Comparison of ENCODE assay signal across 2 cellular contexts in genomic region chr17:82062076-82062983, GRCh38.
TF ChIP-seq lines count a peak whose summit lies in the region.

No MANE protein-coding gene starts in this region.

TF ChIP-seq in GM23338, 12 proteins besides CTCF, POLR2A, EP300 and RAD21:
- TF ChIP-seq EZH2 (IDR thresholded peaks at IDR 0.05; ENCODE audit: low read depth, unreplicated experiment) (no peak), CREB1 (CRISPR knock-in tag; IDR thresholded peaks at IDR 0.05; ENCODE audit: low read depth) (no peak), POLR2AphosphoS5 (IDR thresholded peaks at IDR 0.05; ENCODE audit: low read depth) (no peak), EZH2phosphoT487 (IDR thresholded peaks at IDR 0.05; ENCODE audit: unreplicated experiment) (no peak), JUNB (IDR thresholded peaks at IDR 0.05; ENCODE audit: unreplicated experiment) (no peak), NANOG (IDR thresholded peaks at IDR 0.05; ENCODE audit: borderline replicate concordance) (no peak), ZNF114 (CRISPR knock-in tag; IDR thresholded peaks at IDR 0.05) (no peak), ZNF331 (CRISPR knock-in tag; IDR thresholded peaks at IDR 0.05; ENCODE audit: low read depth) (no peak), STAT1 (IDR thresholded peaks at IDR 0.05; ENCODE audit: unreplicated experiment) (no peak), REST (IDR thresholded peaks at IDR 0.05; ENCODE audit: unreplicated experiment) (no peak)
- TF ChIP-seq, protein P1, sequence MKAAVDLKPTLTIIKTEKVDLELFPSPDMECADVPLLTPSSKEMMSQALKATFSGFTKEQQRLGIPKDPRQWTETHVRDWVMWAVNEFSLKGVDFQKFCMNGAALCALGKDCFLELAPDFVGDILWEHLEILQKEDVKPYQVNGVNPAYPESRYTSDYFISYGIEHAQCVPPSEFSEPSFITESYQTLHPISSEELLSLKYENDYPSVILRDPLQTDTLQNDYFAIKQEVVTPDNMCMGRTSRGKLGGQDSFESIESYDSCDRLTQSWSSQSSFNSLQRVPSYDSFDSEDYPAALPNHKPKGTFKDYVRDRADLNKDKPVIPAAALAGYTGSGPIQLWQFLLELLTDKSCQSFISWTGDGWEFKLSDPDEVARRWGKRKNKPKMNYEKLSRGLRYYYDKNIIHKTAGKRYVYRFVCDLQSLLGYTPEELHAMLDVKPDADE (IDR thresholded peaks at IDR 0.05), result no peak
- TF ChIP-seq, protein P2, sequence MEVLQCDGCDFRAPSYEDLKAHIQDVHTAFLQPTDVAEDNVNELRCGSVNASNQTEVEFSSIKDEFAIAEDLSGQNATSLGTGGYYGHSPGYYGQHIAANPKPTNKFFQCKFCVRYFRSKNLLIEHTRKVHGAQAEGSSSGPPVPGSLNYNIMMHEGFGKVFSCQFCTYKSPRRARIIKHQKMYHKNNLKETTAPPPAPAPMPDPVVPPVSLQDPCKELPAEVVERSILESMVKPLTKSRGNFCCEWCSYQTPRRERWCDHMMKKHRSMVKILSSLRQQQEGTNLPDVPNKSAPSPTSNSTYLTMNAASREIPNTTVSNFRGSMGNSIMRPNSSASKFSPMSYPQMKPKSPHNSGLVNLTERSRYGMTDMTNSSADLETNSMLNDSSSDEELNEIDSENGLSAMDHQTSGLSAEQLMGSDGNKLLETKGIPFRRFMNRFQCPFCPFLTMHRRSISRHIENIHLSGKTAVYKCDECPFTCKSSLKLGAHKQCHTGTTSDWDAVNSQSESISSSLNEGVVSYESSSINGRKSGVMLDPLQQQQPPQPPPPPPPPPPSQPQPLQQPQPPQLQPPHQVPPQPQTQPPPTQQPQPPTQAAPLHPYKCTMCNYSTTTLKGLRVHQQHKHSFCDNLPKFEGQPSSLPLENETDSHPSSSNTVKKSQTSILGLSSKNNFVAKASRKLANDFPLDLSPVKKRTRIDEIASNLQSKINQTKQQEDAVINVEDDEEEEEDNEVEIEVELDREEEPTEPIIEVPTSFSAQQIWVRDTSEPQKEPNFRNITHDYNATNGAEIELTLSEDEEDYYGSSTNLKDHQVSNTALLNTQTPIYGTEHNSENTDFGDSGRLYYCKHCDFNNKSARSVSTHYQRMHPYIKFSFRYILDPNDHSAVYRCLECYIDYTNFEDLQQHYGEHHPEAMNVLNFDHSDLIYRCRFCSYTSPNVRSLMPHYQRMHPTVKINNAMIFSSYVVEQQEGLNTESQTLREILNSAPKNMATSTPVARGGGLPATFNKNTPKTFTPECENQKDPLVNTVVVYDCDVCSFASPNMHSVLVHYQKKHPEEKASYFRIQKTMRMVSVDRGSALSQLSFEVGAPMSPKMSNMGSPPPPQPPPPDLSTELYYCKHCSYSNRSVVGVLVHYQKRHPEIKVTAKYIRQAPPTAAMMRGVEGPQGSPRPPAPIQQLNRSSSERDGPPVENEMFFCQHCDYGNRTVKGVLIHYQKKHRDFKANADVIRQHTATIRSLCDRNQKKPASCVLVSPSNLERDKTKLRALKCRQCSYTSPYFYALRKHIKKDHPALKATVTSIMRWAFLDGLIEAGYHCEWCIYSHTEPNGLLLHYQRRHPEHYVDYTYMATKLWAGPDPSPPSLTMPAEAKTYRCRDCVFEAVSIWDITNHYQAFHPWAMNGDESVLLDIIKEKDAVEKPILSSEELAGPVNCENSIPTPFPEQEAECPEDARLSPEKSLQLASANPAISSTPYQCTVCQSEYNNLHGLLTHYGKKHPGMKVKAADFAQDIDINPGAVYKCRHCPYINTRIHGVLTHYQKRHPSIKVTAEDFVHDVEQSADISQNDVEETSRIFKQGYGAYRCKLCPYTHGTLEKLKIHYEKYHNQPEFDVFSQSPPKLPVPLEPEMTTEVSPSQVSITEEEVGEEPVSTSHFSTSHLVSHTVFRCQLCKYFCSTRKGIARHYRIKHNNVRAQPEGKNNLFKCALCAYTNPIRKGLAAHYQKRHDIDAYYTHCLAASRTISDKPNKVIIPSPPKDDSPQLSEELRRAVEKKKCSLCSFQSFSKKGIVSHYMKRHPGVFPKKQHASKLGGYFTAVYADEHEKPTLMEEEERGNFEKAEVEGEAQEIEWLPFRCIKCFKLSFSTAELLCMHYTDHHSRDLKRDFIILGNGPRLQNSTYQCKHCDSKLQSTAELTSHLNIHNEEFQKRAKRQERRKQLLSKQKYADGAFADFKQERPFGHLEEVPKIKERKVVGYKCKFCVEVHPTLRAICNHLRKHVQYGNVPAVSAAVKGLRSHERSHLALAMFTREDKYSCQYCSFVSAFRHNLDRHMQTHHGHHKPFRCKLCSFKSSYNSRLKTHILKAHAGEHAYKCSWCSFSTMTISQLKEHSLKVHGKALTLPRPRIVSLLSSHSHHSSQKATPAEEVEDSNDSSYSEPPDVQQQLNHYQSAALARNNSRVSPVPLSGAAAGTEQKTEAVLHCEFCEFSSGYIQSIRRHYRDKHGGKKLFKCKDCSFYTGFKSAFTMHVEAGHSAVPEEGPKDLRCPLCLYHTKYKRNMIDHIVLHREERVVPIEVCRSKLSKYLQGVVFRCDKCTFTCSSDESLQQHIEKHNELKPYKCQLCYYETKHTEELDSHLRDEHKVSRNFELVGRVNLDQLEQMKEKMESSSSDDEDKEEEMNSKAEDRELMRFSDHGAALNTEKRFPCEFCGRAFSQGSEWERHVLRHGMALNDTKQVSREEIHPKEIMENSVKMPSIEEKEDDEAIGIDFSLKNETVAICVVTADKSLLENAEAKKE (CRISPR knock-in tag; IDR thresholded peaks at IDR 0.05), result no peak

TF ChIP-seq in GM12878, 131 proteins besides CTCF, POLR2A, EP300 and RAD21:
- TF ChIP-seq, protein P3, sequence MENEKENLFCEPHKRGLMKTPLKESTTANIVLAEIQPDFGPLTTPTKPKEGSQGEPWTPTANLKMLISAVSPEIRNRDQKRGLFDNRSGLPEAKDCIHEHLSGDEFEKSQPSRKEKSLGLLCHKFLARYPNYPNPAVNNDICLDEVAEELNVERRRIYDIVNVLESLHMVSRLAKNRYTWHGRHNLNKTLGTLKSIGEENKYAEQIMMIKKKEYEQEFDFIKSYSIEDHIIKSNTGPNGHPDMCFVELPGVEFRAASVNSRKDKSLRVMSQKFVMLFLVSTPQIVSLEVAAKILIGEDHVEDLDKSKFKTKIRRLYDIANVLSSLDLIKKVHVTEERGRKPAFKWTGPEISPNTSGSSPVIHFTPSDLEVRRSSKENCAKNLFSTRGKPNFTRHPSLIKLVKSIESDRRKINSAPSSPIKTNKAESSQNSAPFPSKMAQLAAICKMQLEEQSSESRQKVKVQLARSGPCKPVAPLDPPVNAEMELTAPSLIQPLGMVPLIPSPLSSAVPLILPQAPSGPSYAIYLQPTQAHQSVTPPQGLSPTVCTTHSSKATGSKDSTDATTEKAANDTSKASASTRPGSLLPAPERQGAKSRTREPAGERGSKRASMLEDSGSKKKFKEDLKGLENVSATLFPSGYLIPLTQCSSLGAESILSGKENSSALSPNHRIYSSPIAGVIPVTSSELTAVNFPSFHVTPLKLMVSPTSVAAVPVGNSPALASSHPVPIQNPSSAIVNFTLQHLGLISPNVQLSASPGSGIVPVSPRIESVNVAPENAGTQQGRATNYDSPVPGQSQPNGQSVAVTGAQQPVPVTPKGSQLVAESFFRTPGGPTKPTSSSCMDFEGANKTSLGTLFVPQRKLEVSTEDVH (IDR thresholded peaks at IDR 0.05; ENCODE audit: low read depth, partially characterized antibody), result no peak
- TF ChIP-seq TAF1 (IDR thresholded peaks at IDR 0.05; ENCODE audit: borderline replicate concordance, low read depth, low read length) (no peak), BCL11A (IDR thresholded peaks at IDR 0.05; ENCODE audit: low read depth, low read length) (no peak), SPI1 (IDR thresholded peaks at IDR 0.05; ENCODE audit: borderline replicate concordance, insufficient read depth, low read depth, low read length) (no peak), TCF7 (IDR thresholded peaks at IDR 0.05; ENCODE audit: borderline replicate concordance) (no peak), CEBPZ (IDR thresholded peaks at IDR 0.05; ENCODE audit: low read depth, low read length) (no peak), ZSCAN29 (IDR thresholded peaks at IDR 0.05) (no peak), RCOR1 (conservative IDR thresholded peaks at IDR 0.05; ENCODE audit: low read depth, low read length) (no peak), POLR2AphosphoS5 (IDR thresholded peaks at IDR 0.05; ENCODE audit: low read length) (no peak), CEBPB (IDR thresholded peaks at IDR 0.05; ENCODE audit: borderline replicate concordance in 1 of 2, low read depth in 2 of 2, low read length in 2 of 2) (no peak), RB1 (IDR thresholded peaks at IDR 0.05; ENCODE audit: borderline replicate concordance) (no peak)
